15 cellular contexts compared by ENCODE assay signal in genomic region chr10:131848741-131849590, GRCh38.
"Had no signal": no experiment of that assay in that cellular context is flagged by ENCODE, and none has a peak within 500 bp of the region (broad histone marks: within the 10 kb centered on the region; RNA-seq: fewer than 3 reads in every experiment).

No MANE protein-coding gene starts in this region.

- ATAC-seq: esophagus mucosa, left cardiac atrium, natural killer cell had no signal

- H3K36me3 Mint-ChIP-seq: immature natural killer cell, natural killer cell had no signal

- H3K27ac Mint-ChIP-seq: activated T-helper 1 cell treated with anti-CD3 and anti-CD28 coated beads, Interleukin-12 subunit alpha, Interleukin-12 subunit beta, Interleukin-2, Interleukin-4 antibody, amounts not matched to agents 30 ng/mL and 10 ng/mL and 1 ng/mL, durations not matched to agents 14 hours and 24 hours and 36 hours; dendritic cell treated with granulocyte-macrophage colony-stimulating factor and Interleukin-4, amounts not matched to agents 40 ng/mL and 50 ng/mL, for 4 days; immature natural killer cell; natural killer cell had no signal

- H3K4me1 ChIP-seq: adrenal gland, stomach had no signal

- H3K36me3 ChIP-seq: adrenal gland, stomach had no signal

- DNase-seq: activated CD4-positive, alpha-beta T cell treated with anti-CD3 and anti-CD28 coated beads, Interleukin-2, amount 50 U/mL, for 48 hours; activated naive CD4-positive, alpha-beta T cell treated with anti-CD3 and anti-CD28 coated beads, Interleukin-2, amount 50 U/mL, for 16 hours; immature natural killer cell; left cardiac atrium; mammary epithelial cell; natural killer cell; nucleus accumbens; stimulated activated CD4-positive, alpha-beta T cell treated with anti-CD3 and anti-CD28 coated beads, Interleukin-15, amount 100 ng/mL, for 24 hours; stimulated activated CD4-positive, alpha-beta T cell treated with anti-CD3 and anti-CD28 coated beads, Interleukin-4, amount 100 ng/mL, for 24 hours; stomach had no signal

- H3K27me3 Mint-ChIP-seq: central memory CD8-positive, alpha-beta T cell; dendritic cell treated with granulocyte-macrophage colony-stimulating factor and Interleukin-4, amounts not matched to agents 40 ng/mL and 50 ng/mL, for 4 days had no signal

- H3K4me3 Mint-ChIP-seq: activated T-helper 1 cell treated with anti-CD3 and anti-CD28 coated beads, Interleukin-12 subunit alpha, Interleukin-12 subunit beta, Interleukin-2, Interleukin-4 antibody, amounts not matched to agents 30 ng/mL and 10 ng/mL and 1 ng/mL, durations not matched to agents 14 hours and 24 hours and 36 hours; central memory CD8-positive, alpha-beta T cell; dendritic cell treated with granulocyte-macrophage colony-stimulating factor and Interleukin-4, amounts not matched to agents 40 ng/mL and 50 ng/mL, for 4 days; immature natural killer cell; natural killer cell had no signal

- H3K4me3 ChIP-seq: adrenal gland, stomach had no signal

- H3K27ac ChIP-seq: adrenal gland, stomach had no signal

- H3K4me1 Mint-ChIP-seq: central memory CD8-positive, alpha-beta T cell; immature natural killer cell; natural killer cell had no signal

- H3K27me3 ChIP-seq: adrenal gland had no signal

- H3K9me3 Mint-ChIP-seq: immature natural killer cell had no signal

- H3K9me3 ChIP-seq: adrenal gland, stomach had no signal
